Comparison of ENCODE assay signal across 12 cellular contexts in genomic region chr10:124615259-124615658, GRCh38.
"Had no signal": no experiment of that assay in that cellular context is flagged by ENCODE, and none has a peak within 500 bp of the region (broad histone marks: within the 10 kb centered on the region; RNA-seq: fewer than 3 reads in every experiment).

No MANE protein-coding gene starts in this region.

- H3K27me3 ChIP-seq: body of pancreas, ovary, sigmoid colon, spleen had no signal

- H3K27me3 Mint-ChIP-seq: activated naive CD8-positive, alpha-beta T cell had no signal

- DNase-seq: activated CD4-positive, alpha-beta T cell treated with anti-CD3 and anti-CD28 coated beads for 1 hour; activated T-cell treated with anti-CD3 and anti-CD28 coated beads, Interleukin-2, amount 50 U/mL, for 48 hours; amniotic stem cell; body of pancreas; cerebellar nuclear complex; endodermal cell; ovary; sigmoid colon; spleen had no signal

- H3K4me3 Mint-ChIP-seq: activated naive CD8-positive, alpha-beta T cell; endodermal cell; neural crest cell had no signal

- ATAC-seq: body of pancreas had no signal

- H3K36me3 Mint-ChIP-seq: activated naive CD8-positive, alpha-beta T cell had no signal

- H3K9me3 ChIP-seq: body of pancreas, ovary, sigmoid colon, spleen had no signal

- H3K27ac Mint-ChIP-seq: activated naive CD8-positive, alpha-beta T cell; endodermal cell had no signal

- H3K36me3 ChIP-seq: ovary had no signal

- H3K27ac ChIP-seq: body of pancreas, ovary, sigmoid colon had no signal

- H3K4me1 ChIP-seq: body of pancreas had no signal

- H3K9me3 Mint-ChIP-seq: endodermal cell, neural crest cell had no signal

- H3K4me3 ChIP-seq: body of pancreas, ovary, sigmoid colon, spleen had no signal

- FAIRE-seq: frontal cortex had no signal
